In the genomic region with DNA sequence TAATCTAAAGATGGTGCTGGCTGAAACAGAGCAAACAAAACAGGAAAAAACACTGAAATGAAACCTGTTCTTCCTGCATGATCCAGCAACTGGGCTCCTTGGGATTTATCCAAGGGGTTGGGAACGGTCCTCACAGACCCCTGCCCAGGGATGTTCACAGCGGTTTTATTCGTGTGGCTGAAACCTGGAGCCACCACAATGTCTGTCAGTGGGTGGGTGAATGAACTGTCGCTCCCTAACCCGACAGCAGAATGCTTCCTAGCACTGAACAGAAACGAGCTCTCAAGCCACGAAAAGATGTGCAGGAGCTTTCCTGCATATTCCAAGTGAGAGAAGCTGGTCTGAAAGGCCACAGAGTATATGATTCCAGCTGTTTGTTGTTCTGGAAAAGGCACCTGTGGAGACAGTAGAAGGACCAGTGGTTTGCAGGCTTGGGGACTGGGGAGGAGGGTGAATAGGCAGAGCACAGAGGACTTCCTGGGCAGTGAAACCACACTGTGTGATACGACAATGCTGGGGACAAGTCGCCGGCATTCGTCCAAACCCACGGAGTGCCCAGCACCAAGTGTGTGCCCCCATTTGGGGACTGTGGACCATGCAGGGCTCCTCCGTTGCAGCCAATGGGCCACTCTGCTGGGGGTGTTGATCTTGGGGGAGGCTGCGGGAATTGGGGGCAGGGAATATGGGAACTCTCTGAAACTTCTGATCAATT, we compare ENCODE assay signal across 22 cellular contexts.
A peak's percentile ranks its signal among the peaks of the same experiment; 100 is the strongest.
DNase-seq lines count a peak whose midpoint lies in the region; ATAC-seq and TF ChIP-seq lines count a peak whose summit lies in the region.
"Had no signal": no experiment of that assay in that cellular context is flagged by ENCODE, and none has a peak within 500 bp of the region (broad histone marks: within the 10 kb centered on the region; RNA-seq: fewer than 3 reads in every experiment).

No MANE protein-coding gene starts in this region.

- peak; percentile 22 for DNase-seq in activated effector memory CD4-positive, alpha-beta T cell treated with anti-CD3 and anti-CD28 coated beads, Interleukin-2, amount 50 U/mL, for 16 hours
- DNase-seq in activated effector memory CD4-positive, alpha-beta T cell treated with Interleukin-2 at 50 U/mL for 16 hours: no peak
- DNase-seq in ecto neural progenitor cell (ENCODE audit: low spot score) (peak; percentile 35), osteocyte (ENCODE audit: extremely low spot score, unreplicated experiment) (peak; percentile 65), vagina (ENCODE audit: extremely low spot score in 2 of 2) (peak; percentile 40 to 49), foreskin keratinocyte (no peak)
- DNase-seq: Calu3, DMS79 treated with DMSO at 0.1 percent for 48 hours, GF-D8, Karpas-422, MV-4-11, NCI-H1105, NCI-H1436 treated with DMSO at 0.1 percent for 48 hours, NCI-H187 treated with DMSO at 0.1 percent for 48 hours, NCI-H2171 treated with DMSO at 0.1 percent for 48 hours, NCI-H345, NCI-H524 treated with DMSO at 0.1 percent for 48 hours, NCI-H774, PC-3 had no signal

- TF ChIP-seq POLR2A in vagina (IDR thresholded peaks at IDR 0.05): no peak

- TF ChIP-seq CTCF in osteocyte (IDR thresholded peaks at IDR 0.05) (no peak), vagina (IDR thresholded peaks at IDR 0.05) (no peak), foreskin keratinocyte (conservative IDR thresholded peaks at IDR 0.05) (no peak)

- no peak overlapping the region for H3K4me3 ChIP-seq in vagina
- H3K4me3 ChIP-seq: SJSA1 had no signal

- H3K27me3 Mint-ChIP-seq in osteocyte (ENCODE audit: unreplicated experiment): peaks cover 5% of the 10 kb centered on the region

- H3K4me1 Mint-ChIP-seq in osteocyte (ENCODE audit: unreplicated experiment): no peaks in the 10 kb centered on the region

- H3K4me3 Mint-ChIP-seq in osteocyte (ENCODE audit: unreplicated experiment): no peak overlapping the region

- H3K36me3 ChIP-seq in vagina: no peaks in the 10 kb centered on the region
- H3K36me3 ChIP-seq: SJSA1 had no signal

- no peaks in the 10 kb centered on the region for H3K9me3 ChIP-seq in vagina

- H3K4me1 ChIP-seq in vagina (no peaks in the 10 kb centered on the region), foreskin keratinocyte (no peaks in the 10 kb centered on the region)
- H3K4me1 ChIP-seq: SJSA1 had no signal

- H3K27ac ChIP-seq in vagina: no peak overlapping the region
- no peak overlapping the region for H3K27ac ChIP-seq in foreskin keratinocyte
- H3K27ac ChIP-seq: SJSA1 had no signal

- H3K27me3 ChIP-seq in vagina (no peaks in the 10 kb centered on the region), foreskin keratinocyte (no peaks in the 10 kb centered on the region)

- intact Hi-C loops in vagina (cut with DNase I): no loop called here

- no peak for ATAC-seq in HG03342 (IDR thresholded peaks at IDR 0.05; ENCODE audit: unreplicated experiment)
- no peak for ATAC-seq in foreskin keratinocyte
- ATAC-seq: HCT116, PC-3 had no signal

- no peak overlapping the region for H3K27ac Mint-ChIP-seq in osteocyte (ENCODE audit: unreplicated experiment)

- H3K9me3 Mint-ChIP-seq in osteocyte (ENCODE audit: unreplicated experiment): peaks cover 4% of the 10 kb centered on the region

- H3K36me3 Mint-ChIP-seq in osteocyte (ENCODE audit: unreplicated experiment): no peaks in the 10 kb centered on the region

Comparison
In these comparisons a context has a peak if more than half of its experiments do, and no peak if none do; other contexts are left out.
1. DNase-seq: peak in activated effector memory CD4-positive, alpha-beta T cell treated with anti-CD3 and anti-CD28 coated beads, Interleukin-2, amount 50 U/mL, for 16 hours (single experiment), ecto neural progenitor cell (single experiment), osteocyte (single experiment) and vagina (2 of 2); none in activated effector memory CD4-positive, alpha-beta T cell treated with Interleukin-2 at 50 U/mL for 16 hours (single experiment) and foreskin keratinocyte (0 of 2).